In genomic region chr2:11038641-11039040, GRCh38 we compare ENCODE assay signal across 9 cellular contexts.
"Had no signal": no experiment of that assay in that cellular context is flagged by ENCODE, and none has a peak within 500 bp of the region (broad histone marks: within the 10 kb centered on the region; RNA-seq: fewer than 3 reads in every experiment).

No MANE protein-coding gene starts in this region.

- H3K4me3 Mint-ChIP-seq: H9, HFFc6 had no signal

- H3K4me3 ChIP-seq: GM23248, HAP-1 had no signal

- DNase-seq: GM23248, GOT3, H7, H9, HCEC 1CT, HFFc6 had no signal

- FAIRE-seq: H1, H54 had no signal

- H2AFZ ChIP-seq: GM23248 had no signal

- H3K27ac ChIP-seq: GM23248 had no signal

- H3K27ac Mint-ChIP-seq: H9, HFFc6 had no signal

- H3K36me3 ChIP-seq: HAP-1 had no signal

- H3K9ac ChIP-seq: GM23248 had no signal
